1 cellular context compared by ENCODE assay signal in genomic region chr2:127071901-127072328, GRCh38.
TF ChIP-seq lines count a peak whose summit lies in the region.

No MANE protein-coding gene starts in this region.

TF ChIP-seq in IMR-90, 13 proteins besides CTCF, POLR2A, EP300 and RAD21 (continued from another document):
- no peak for TF ChIP-seq USF2 (IDR thresholded peaks at IDR 0.05; ENCODE audit: low read depth, low read length)
- no peak for TF ChIP-seq MAZ (IDR thresholded peaks at IDR 0.05; ENCODE audit: borderline replicate concordance, low read depth, low read length)
- no peak for TF ChIP-seq NFE2L2 (IDR thresholded peaks at IDR 0.05; ENCODE audit: low read depth, low read length)
- TF ChIP-seq RCOR1 (IDR thresholded peaks at IDR 0.05; ENCODE audit: insufficient replicate concordance, low read length): no peak
